8 cellular contexts compared by ENCODE assay signal in genomic region chr17:6373599-6373998, GRCh38.
DNase-seq lines count a peak whose midpoint lies in the region; TF ChIP-seq lines count a peak whose summit lies in the region.
"Not testable (repeated sequence)": the region's sequence is repeated elsewhere in the genome, so short reads cannot be mapped to it uniquely, and the experiment has no call there.

No MANE protein-coding gene starts in this region.

- peaks cover 10 to 19% (median 16%) of the 10 kb centered on the region in 10 experiments; a peak in 16 of 20 replicates for H3K4me1 ChIP-seq in BLaER1 treated with 17β-estradiol and CSF1 and Interleukin-3, amounts not matched to agents 10 nM and 100 nM
- not testable (repeated sequence) for H3K4me1 ChIP-seq in endodermal cell (ENCODE audit: control insufficient read depth, insufficient read depth, low read length)

- H3K27ac Mint-ChIP-seq in activated naive CD4-positive, alpha-beta T cell treated with anti-CD3 and anti-CD28 coated beads, Interleukin-2, amount 50 U/mL, for 24 hours = peak overlapping the region; percentile 68
- not testable (repeated sequence) for H3K27ac Mint-ChIP-seq in endodermal cell
- H3K27ac Mint-ChIP-seq in mesothelial cell of epicardium = peak overlapping the region; percentile 82

- peak overlapping the region in 10 of 11 experiments; percentile 1 to 46 (median 28); a peak in 9 of 22 replicates for H3K4me2 ChIP-seq in BLaER1 treated with 17β-estradiol and CSF1 and Interleukin-3, amounts not matched to agents 10 nM and 100 nM

- not testable (repeated sequence) for H3K4me3 ChIP-seq in BLaER1 treated with 17β-estradiol and CSF1 and Interleukin-3, amounts not matched to agents 10 nM and 100 nM; endodermal cell (ENCODE audit: low read length)

- peaks cover 20% of the 10 kb centered on the region for H3K4me1 Mint-ChIP-seq in activated naive CD4-positive, alpha-beta T cell treated with anti-CD3 and anti-CD28 coated beads, Interleukin-2, amount 50 U/mL, for 24 hours
- H3K4me1 Mint-ChIP-seq in endodermal cell = not testable (repeated sequence)
- peaks cover 27% of the 10 kb centered on the region for H3K4me1 Mint-ChIP-seq in mesothelial cell of epicardium

- H3K36me3 ChIP-seq in BLaER1 treated with 17β-estradiol and CSF1 and Interleukin-3, amounts not matched to agents 10 nM and 100 nM; endodermal cell (ENCODE audit: control insufficient read depth, insufficient read depth, low read length): not testable (repeated sequence)

- H3K9me3 Mint-ChIP-seq in activated naive CD4-positive, alpha-beta T cell treated with anti-CD3 and anti-CD28 coated beads, Interleukin-2, amount 50 U/mL, for 24 hours; endodermal cell; mesothelial cell of epicardium: not testable (repeated sequence)

- not testable (repeated sequence) for H3K36me3 Mint-ChIP-seq in activated naive CD4-positive, alpha-beta T cell treated with anti-CD3 and anti-CD28 coated beads, Interleukin-2, amount 50 U/mL, for 24 hours; endodermal cell (ENCODE audit: low read depth); mesothelial cell of epicardium

- 85% methylated on average over 4 of the region's 4 CpGs; no CpG with 5 or more reads in 1 of the 2 experiments for WGBS in endodermal cell (ENCODE audit: insufficient coverage in 1 of 2, insufficient read length in 1 of 2), 2 experiments

- H4K20me1 ChIP-seq in BLaER1 treated with 17β-estradiol and CSF1 and Interleukin-3, amounts not matched to agents 10 nM and 100 nM = not testable (repeated sequence)

- H3K9me3 ChIP-seq in BLaER1 treated with 17β-estradiol and CSF1 and Interleukin-3, amounts not matched to agents 10 nM and 100 nM (replicated peaks in 1 of 11); endodermal cell (ENCODE audit: control insufficient read depth, low read length): not testable (repeated sequence)

- not testable (repeated sequence) for H3K27ac ChIP-seq in BLaER1 treated with 17β-estradiol and CSF1 and Interleukin-3, amounts not matched to agents 10 nM and 100 nM; endodermal cell (ENCODE audit: low read depth, low read length)

- H3K4me3 Mint-ChIP-seq in activated naive CD4-positive, alpha-beta T cell treated with anti-CD3 and anti-CD28 coated beads, Interleukin-2, amount 50 U/mL, for 24 hours = peak overlapping the region; percentile 15
- not testable (repeated sequence) for H3K4me3 Mint-ChIP-seq in endodermal cell, mesothelial cell of epicardium

- TF ChIP-seq CTCF in endodermal cell (conservative IDR thresholded peaks at IDR 0.05); mesothelial cell of epicardium (IDR thresholded peaks at IDR 0.05; ENCODE audit: unreplicated experiment): not testable (repeated sequence)

- DNase-seq in MV-4-11 (lab: John Stamatoyannopoulos, UW) = peak; percentile 4
- DNase-seq in activated CD4-positive, alpha-beta T cell treated with anti-CD3 and anti-CD28 coated beads for 48 hours = peak; percentile 20
- peak; percentile 28 to 33 for DNase-seq in activated T-cell treated with anti-CD3 and anti-CD28 coated beads, Interleukin-2, amount 50 U/mL, for 48 hours
- DNase-seq in endodermal cell = peak; percentile 10
- not testable (repeated sequence) for DNase-seq in mesothelial cell of epicardium (ENCODE audit: low spot score in 2 of 2, unreplicated experiment in 2 of 2)
- peak; percentile 14 for DNase-seq in stimulated activated CD4-positive, alpha-beta T cell treated with anti-CD3 and anti-CD28 coated beads, Interleukin-15, amount 100 ng/mL, for 24 hours

- H3K9ac ChIP-seq in BLaER1 treated with 17β-estradiol and CSF1 and Interleukin-3, amounts not matched to agents 10 nM and 100 nM; endodermal cell (ENCODE audit: extremely low read depth, low read length, poor library complexity, severe bottlenecking): not testable (repeated sequence)

- not testable (repeated sequence) for H3K27me3 ChIP-seq in BLaER1 treated with 17β-estradiol and CSF1 and Interleukin-3, amounts not matched to agents 10 nM and 100 nM; endodermal cell (ENCODE audit: control insufficient read depth, insufficient read depth, low read length, poor library complexity, severe bottlenecking)

- H3K27me3 Mint-ChIP-seq in activated naive CD4-positive, alpha-beta T cell treated with anti-CD3 and anti-CD28 coated beads, Interleukin-2, amount 50 U/mL, for 24 hours = peaks cover 14% of the 10 kb centered on the region
- not testable (repeated sequence) for H3K27me3 Mint-ChIP-seq in endodermal cell (ENCODE audit: insufficient read depth); mesothelial cell of epicardium (ENCODE audit: low read depth)
